Comparison of ENCODE assay signal across 8 cellular contexts in the genomic region with DNA sequence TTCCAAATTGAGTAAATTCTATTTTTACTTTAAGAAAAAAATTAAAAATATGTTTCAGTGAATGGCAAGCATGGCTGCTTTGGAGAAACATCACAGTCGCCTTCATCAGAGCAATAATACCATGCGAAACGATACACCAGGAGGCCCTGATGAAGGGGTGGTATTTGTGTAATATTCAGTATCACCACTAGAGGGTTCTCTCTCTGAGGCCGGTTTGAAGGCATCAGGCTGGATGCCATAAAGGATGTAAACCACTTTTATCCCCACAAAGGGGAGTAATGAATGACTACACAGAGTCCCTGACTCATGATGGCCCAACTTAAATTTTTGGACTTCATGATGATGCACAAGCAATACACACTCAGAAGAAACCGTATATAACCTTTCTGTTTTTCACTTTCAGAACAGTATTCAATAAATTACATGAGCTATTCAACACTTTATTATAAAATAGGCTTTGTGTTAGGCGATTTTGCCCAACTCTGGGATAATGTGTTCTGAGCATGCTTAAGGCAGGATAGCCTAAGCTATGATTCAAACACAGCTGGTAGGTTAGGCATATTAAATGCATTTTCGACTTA.
DNase-seq lines count a peak whose midpoint lies in the region; ATAC-seq, FAIRE-seq and TF ChIP-seq lines count a peak whose summit lies in the region.

No MANE protein-coding gene starts in this region.

- no peak overlapping the region for H3K4ac ChIP-seq in trophoblast cell (ENCODE audit: low read depth, low read length)

- H4K91ac ChIP-seq in trophoblast cell (ENCODE audit: low read depth, low read length): no peak overlapping the region

- H4K8ac ChIP-seq in trophoblast cell (ENCODE audit: low read depth, low read length): no peak overlapping the region

- no peak overlapping the region for H3K4me2 ChIP-seq in trophoblast cell (ENCODE audit: low read length)

- no peak overlapping the region for H2AFZ ChIP-seq in trophoblast cell (ENCODE audit: insufficient read depth, low read length, poor library complexity)

- no peak overlapping the region for H2AK5ac ChIP-seq in trophoblast cell (ENCODE audit: low read length)

- TF ChIP-seq POLR2A in GM12891 (IDR thresholded peaks at IDR 0.05; ENCODE audit: low read depth, low read length): no peak

- FAIRE-seq in GM12891 (lab: Jason Lieb, UNC): peak; percentile 43

- no peak overlapping the region for H3K9ac ChIP-seq in trophoblast cell (ENCODE audit: low read length)

- H3K14ac ChIP-seq in trophoblast cell (ENCODE audit: low read length): no peak overlapping the region

- WGBS in trophoblast cell (ENCODE audit: extremely low coverage, insufficient coverage, insufficient read length): no CpG with 5 or more reads among the region's 7 CpGs

- H3K9me3 ChIP-seq in AG04450 (ENCODE audit: control insufficient read depth, insufficient read depth, low read length): no peaks in the 10 kb centered on the region
- no peaks in the 10 kb centered on the region for H3K9me3 ChIP-seq in trophoblast cell (ENCODE audit: insufficient read depth, low read depth, low read length)

- TF ChIP-seq CTCF in AG04450 (IDR thresholded peaks at IDR 0.05; ENCODE audit: low read depth, low read length) (peak; percentile 51), fibroblast of villous mesenchyme (IDR thresholded peaks at IDR 0.05; ENCODE audit: insufficient read depth, low read depth, low read length) (peak; percentile 70)

- no peak overlapping the region for H4K12ac ChIP-seq in trophoblast cell (ENCODE audit: low read depth, low read length)

- POLR2A ChIA-PET in AG04450 (lab: Yijun Ruan, JAX): no interaction called here

- H2BK12ac ChIP-seq in trophoblast cell (ENCODE audit: low read length): no peak overlapping the region

- no peaks in the 10 kb centered on the region for H3K27me3 ChIP-seq in AG04450 (ENCODE audit: control insufficient read depth, insufficient read depth, low read length)
- H3K27me3 ChIP-seq in trophoblast cell (ENCODE audit: insufficient read depth, low read length): no peaks in the 10 kb centered on the region

- no peak overlapping the region for H3K23ac ChIP-seq in trophoblast cell (ENCODE audit: low read length)

- CTCF ChIA-PET in AG04450 (lab: Charles Lee): interaction anchor here (0.9 to 1.6 kb wide), 4 partner anchors 9 to 429 kb away, joined by 3 to 7 read pairs (median 4); no protein-coding TSS in a partner anchor

- H3K27ac ChIP-seq in AG04450 (ENCODE audit: low read depth, low read length): no peak overlapping the region
- no peak overlapping the region for H3K27ac ChIP-seq in trophoblast cell (ENCODE audit: low read depth, low read length)

- no peak overlapping the region for H2BK120ac ChIP-seq in trophoblast cell (ENCODE audit: insufficient read depth, low read length, poor library complexity)

- no peak for DNase-seq in AG04450 (ENCODE audit: low read depth, low spot score)
- DNase-seq in GM12891 (ENCODE audit: insufficient read length, low spot score): peak; percentile 26
- peak; percentile 48 for DNase-seq in NCI-H1048 (lab: John Stamatoyannopoulos, UW)
- DNase-seq in SKM-1 (lab: John Stamatoyannopoulos, UW; ENCODE audit: unreplicated experiment): peak; percentile 35
- DNase-seq in fibroblast of villous mesenchyme (ENCODE audit: low read depth): peak; percentile 31
- DNase-seq in trophoblast cell: peak; percentile 16 to 81
- DNase-seq in activated T-cell treated with anti-CD3 and anti-CD28 coated beads, Interleukin-2, amount 50 U/mL, for 48 hours: no peak

- peak; percentile 90 for ATAC-seq in HG02642 (IDR thresholded peaks at IDR 0.05; ENCODE audit: poor library complexity, unreplicated experiment)

- no peaks in the 10 kb centered on the region for H3K36me3 ChIP-seq in trophoblast cell (ENCODE audit: control insufficient read depth in 1 of 2, insufficient read depth in 2 of 2, low read length in 2 of 2)

- no peak overlapping the region for H2BK5ac ChIP-seq in trophoblast cell (ENCODE audit: low read depth, low read length, poor library complexity)

- H3K79me2 ChIP-seq in trophoblast cell (ENCODE audit: control insufficient read depth, insufficient read depth, low read length, poor library complexity): no peaks in the 10 kb centered on the region

- H3K4me3 ChIP-seq in AG04450 (ENCODE audit: low read depth, low read length) (no peak overlapping the region), fibroblast of villous mesenchyme (ENCODE audit: low read depth, low read length) (no peak overlapping the region), trophoblast cell (ENCODE audit: low read depth, low read length) (no peak overlapping the region)

- no peaks in the 10 kb centered on the region for H3K79me1 ChIP-seq in trophoblast cell (ENCODE audit: low read length)

- H3K18ac ChIP-seq in trophoblast cell (ENCODE audit: low read length): no peak overlapping the region

- H3K4me1 ChIP-seq in trophoblast cell (ENCODE audit: control insufficient read depth in 1 of 2, insufficient read depth in 2 of 2, low read length in 2 of 2): no peaks in the 10 kb centered on the region

TF ChIP-seq in GM12891, 5 proteins besides CTCF, POLR2A, EP300 and RAD21:
- no peak for TF ChIP-seq TAF1 (IDR thresholded peaks at IDR 0.05; ENCODE audit: low read depth, low read length)
TF ChIP-seq in GM12891: peak in this region for 0.

Comparison
In these comparisons a context has a peak if more than half of its experiments do, and no peak if none do; other contexts are left out.
1. DNase-seq: peak in GM12891 (single experiment), NCI-H1048 (single experiment), SKM-1 (single experiment), fibroblast of villous mesenchyme (single experiment) and trophoblast cell (2 of 2); none in AG04450 (single experiment) and activated T-cell treated with anti-CD3 and anti-CD28 coated beads, Interleukin-2, amount 50 U/mL, for 48 hours (0 of 2).